19 cellular contexts compared by ENCODE assay signal in the genomic region with DNA sequence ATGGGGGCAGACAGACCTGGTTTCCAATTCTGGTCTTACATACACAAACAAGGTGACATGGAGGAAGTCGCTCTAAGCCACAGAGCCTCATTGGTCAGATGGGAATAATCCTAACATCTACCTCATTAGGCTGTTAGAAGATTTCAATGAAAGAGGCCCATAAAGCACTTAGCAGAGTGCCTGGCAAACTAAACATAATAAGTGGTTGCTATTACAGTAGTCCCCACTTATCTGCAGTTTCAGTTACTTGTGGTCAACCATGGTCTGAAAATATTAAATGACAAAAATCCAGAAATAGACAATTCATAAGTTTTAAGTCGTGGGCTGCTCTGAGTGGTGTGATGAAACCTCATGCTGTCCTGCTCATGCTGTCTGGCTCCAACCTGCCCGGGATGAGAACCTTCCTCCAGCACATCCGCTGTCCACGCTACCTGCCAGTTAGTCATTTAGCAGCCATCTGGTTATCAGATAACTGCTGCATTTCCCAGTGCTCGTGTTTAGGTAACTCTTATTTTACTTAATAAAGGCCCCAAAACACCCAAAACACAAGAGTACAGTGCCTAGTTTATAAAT.
"Had no signal": no experiment of that assay in that cellular context is flagged by ENCODE, and none has a peak within 500 bp of the region (broad histone marks: within the 10 kb centered on the region; RNA-seq: fewer than 3 reads in every experiment).

No MANE protein-coding gene starts in this region.

- H3K36me3 ChIP-seq: left ventricle myocardium inferior, lower lobe of right lung, spleen, tibial artery, upper lobe of left lung, uterus had no signal

- H3K9me3 ChIP-seq: left ventricle myocardium inferior, lower lobe of right lung, spleen, tibial artery, upper lobe of left lung, uterus had no signal

- H3K4me1 ChIP-seq: foreskin keratinocyte, lower lobe of right lung, tibial artery, upper lobe of left lung, uterus had no signal

- H3K4me3 ChIP-seq: hepatocyte, left ventricle myocardium inferior, lower lobe of right lung, spleen, tibial artery, upper lobe of left lung, uterus had no signal

- DNase-seq: effector CD4-positive, alpha-beta T cell; endodermal cell; erythroblast; foreskin keratinocyte; head of caudate nucleus; kidney; left cardiac atrium; left ventricle myocardium inferior; lower lobe of right lung; natural killer cell; posterior cingulate gyrus; spleen; stimulated activated CD4-positive, alpha-beta T cell treated with anti-CD3 and anti-CD28 coated beads, Interleukin-15, amount 100 ng/mL, for 24 hours; stimulated activated CD4-positive, alpha-beta T cell treated with anti-CD3 and anti-CD28 coated beads, Interleukin-1b, Interleukin-23, amount 100 ng/mL, for 48 hours; stimulated activated CD4-positive, alpha-beta T cell treated with anti-CD3 and anti-CD28 coated beads, Interleukin-4, amount 100 ng/mL, for 24 hours; tibial artery; upper lobe of left lung; uterus had no signal

- H3K27me3 ChIP-seq: tibial artery, upper lobe of left lung, uterus had no signal

- H3K27ac ChIP-seq: foreskin keratinocyte, hepatocyte, left ventricle myocardium inferior, lower lobe of right lung, spleen, tibial artery, upper lobe of left lung, uterus had no signal
